In the genomic region with DNA sequence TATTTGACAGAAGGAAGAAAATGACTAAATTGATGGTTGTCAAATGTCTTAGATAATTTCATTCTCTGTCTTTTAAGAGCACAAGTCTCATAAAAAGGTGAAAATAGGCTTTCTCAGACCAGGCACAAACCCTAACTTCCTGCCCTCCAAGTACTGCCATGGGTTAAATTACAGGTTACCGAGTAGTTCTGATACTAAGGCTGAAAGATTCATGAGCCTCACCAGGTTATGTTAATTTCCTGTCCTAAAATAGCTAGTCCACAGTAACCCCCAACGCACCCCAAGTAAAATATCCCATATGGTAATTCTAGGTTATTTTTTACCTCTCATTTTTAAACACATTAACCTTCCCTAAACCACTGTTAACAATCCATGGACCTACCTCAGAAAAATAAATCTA, we compare ENCODE assay signal across 9 cellular contexts. TPM values are rescaled to one million over a fixed set of nuclear protein-coding genes. Genes with fewer than 3 reads are reported as not detected.
DNase-seq lines count a peak whose midpoint lies in the region; ATAC-seq and TF ChIP-seq lines count a peak whose summit lies in the region.
"Had no signal": no experiment of that assay in that cellular context is flagged by ENCODE, and none has a peak within 500 bp of the region (broad histone marks: within the 10 kb centered on the region; RNA-seq: fewer than 3 reads in every experiment).

No MANE protein-coding gene starts in this region.

- H3K27me3 Mint-ChIP-seq in activated T-cell treated with anti-CD3 and anti-CD28 coated beads, Interleukin-2, amount 50 U/mL, for 4 hours (ENCODE audit: low read depth), result no peaks in the 10 kb centered on the region
- H3K27me3 Mint-ChIP-seq in stimulated activated naive CD8-positive, alpha-beta T cell treated with anti-CD3 and anti-CD28 coated beads, Interleukin-15, amount 100 ng/mL, for 72 hours, result no peaks in the 10 kb centered on the region

- intact Hi-C loops in left cardiac atrium (cut with DNase I), result no loop called here

- no peak overlapping the region for H3K27ac Mint-ChIP-seq in stimulated activated naive CD8-positive, alpha-beta T cell treated with anti-CD3 and anti-CD28 coated beads, Interleukin-15, amount 100 ng/mL, for 72 hours

- H3K4me1 Mint-ChIP-seq in activated T-cell treated with anti-CD3 and anti-CD28 coated beads, Interleukin-2, amount 50 U/mL, for 4 hours (ENCODE audit: low read depth), result peaks cover 67% of the 10 kb centered on the region
- peaks cover 59% of the 10 kb centered on the region for H3K4me1 Mint-ChIP-seq in stimulated activated naive CD8-positive, alpha-beta T cell treated with anti-CD3 and anti-CD28 coated beads, Interleukin-15, amount 100 ng/mL, for 72 hours

- in situ Hi-C loops in GM13977 (cut with MboI; ENCODE audit: low pct_unique_long_range_greater_than_20kb, low sequenced_read_pairs, unreplicated experiment), result no loop called here

- TF ChIP-seq CTCF in GM13977 (IDR thresholded peaks at IDR 0.05; ENCODE audit: extremely low read depth, insufficient read depth, missing control alignments), result no peak

- H3K36me3 Mint-ChIP-seq in activated T-cell treated with anti-CD3 and anti-CD28 coated beads, Interleukin-2, amount 50 U/mL, for 4 hours (ENCODE audit: insufficient read depth), result peaks cover 23% of the 10 kb centered on the region

- ATAC-seq in activated T-cell treated with anti-CD3 and anti-CD28 coated beads, Interleukin-2, amount 50 U/mL, for 4 hours, result peak in 1 of 2 donors; percentile 28
- ATAC-seq in HG02610 (IDR thresholded peaks at IDR 0.05; ENCODE audit: unreplicated experiment) (peak; percentile 78), left cardiac atrium (no peak)
- ATAC-seq in stimulated activated naive CD8-positive, alpha-beta T cell treated with anti-CD3 and anti-CD28 coated beads, Interleukin-15, amount 100 ng/mL, for 72 hours, result peak; percentile 85

- peak overlapping the region; percentile 4 for H3K4me3 Mint-ChIP-seq in activated T-cell treated with anti-CD3 and anti-CD28 coated beads, Interleukin-2, amount 50 U/mL, for 4 hours
- H3K4me3 Mint-ChIP-seq in stimulated activated naive CD8-positive, alpha-beta T cell treated with anti-CD3 and anti-CD28 coated beads, Interleukin-15, amount 100 ng/mL, for 72 hours, result peak overlapping the region; percentile 5 to 8

- H3K9me3 Mint-ChIP-seq in activated T-cell treated with anti-CD3 and anti-CD28 coated beads, Interleukin-2, amount 50 U/mL, for 4 hours, result peaks cover 4% of the 10 kb centered on the region
- peaks cover 8 to 12% of the 10 kb centered on the region in 2 donors for H3K9me3 Mint-ChIP-seq in stimulated activated naive CD8-positive, alpha-beta T cell treated with anti-CD3 and anti-CD28 coated beads, Interleukin-15, amount 100 ng/mL, for 72 hours

- no peak for DNase-seq in activated T-cell treated with anti-CD3 and anti-CD28 coated beads, Interleukin-2, amount 50 U/mL, for 4 hours
- no peak for DNase-seq in activated T-cell treated with anti-CD3 and anti-CD28 coated beads for 4 hours
- peak; percentile 8 for DNase-seq in NCI-H69 (lab: John Stamatoyannopoulos, UW)
- DNase-seq in stimulated activated naive CD8-positive, alpha-beta T cell treated with anti-CD3 and anti-CD28 coated beads, Interleukin-15, amount 100 ng/mL, for 72 hours, result no peak
- DNase-seq in SHP77 treated with DMSO at 0.1 percent for 48 hours (lab: John Stamatoyannopoulos, UW), result no peak
- no peak for DNase-seq in GM13977 (ENCODE audit: low spot score)
- no peak for DNase-seq in left cardiac atrium
- DNase-seq: central memory CD4-positive, alpha-beta T cell had no signal

RNA-seq across cellular contexts. Expression of a gene that starts 42.0 kb away (rescaled TPM):
- 10 to 100 TPM; 28.3 to 29.2 (median 28.5) TPM for total RNA-seq in activated T-cell treated with anti-CD3 and anti-CD28 coated beads, Interleukin-2, amount 50 U/mL, for 4 hours
- 10 to 100 TPM; 37.0 to 39.1 TPM for total RNA-seq in left cardiac atrium

Comparison
In these comparisons a context has a peak if more than half of its experiments do, and no peak if none do; other contexts are left out.
1. ATAC-seq: peak in HG02610 (single experiment) and stimulated activated naive CD8-positive, alpha-beta T cell treated with anti-CD3 and anti-CD28 coated beads, Interleukin-15, amount 100 ng/mL, for 72 hours (single experiment); none in left cardiac atrium (0 of 2).